ENCODE assay signal across 21 cellular contexts in the genomic region with DNA sequence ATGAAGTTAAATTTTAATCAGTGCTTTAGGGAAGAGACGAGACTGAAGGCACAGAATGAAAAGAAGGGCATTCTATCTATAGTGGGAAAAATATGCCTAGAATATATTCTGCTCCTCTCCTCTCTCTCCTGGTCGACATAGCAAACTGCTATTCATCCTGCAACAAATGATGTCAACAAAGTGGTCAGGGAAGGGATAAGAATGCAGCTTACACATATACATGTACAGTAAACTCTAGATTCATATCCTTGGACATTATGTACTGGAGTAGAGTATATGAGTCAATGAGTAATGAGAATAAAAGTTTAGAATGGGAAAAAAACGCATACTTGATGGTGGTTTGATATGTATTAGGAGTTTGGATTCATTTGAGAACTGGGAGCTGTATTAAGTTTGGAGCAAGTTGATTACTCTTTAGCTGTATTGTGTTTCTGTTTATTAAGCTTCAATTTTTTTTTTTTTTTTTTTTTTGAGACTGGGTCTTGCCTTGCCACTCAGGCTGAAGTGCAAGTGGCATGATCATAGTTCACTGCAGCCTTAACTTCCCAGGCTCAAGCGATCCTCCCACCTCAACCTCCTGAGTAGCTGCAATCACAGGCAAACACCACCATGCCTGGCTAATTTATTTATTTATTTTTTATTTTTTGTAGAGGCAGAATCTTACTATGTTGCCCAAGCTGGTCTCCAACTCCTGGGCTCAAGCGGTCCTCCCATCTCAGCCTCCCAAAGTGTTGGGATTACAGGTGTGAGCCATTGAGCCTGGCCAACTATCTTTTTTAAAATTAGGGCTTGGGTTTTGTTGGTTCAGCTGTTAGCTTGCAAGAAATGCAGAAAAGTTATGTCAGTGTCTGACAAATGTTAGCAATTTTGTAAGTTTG. TPM values are rescaled to one million over a fixed set of nuclear protein-coding genes. Genes with fewer than 3 reads are reported as not detected.
A peak's percentile ranks its signal among the peaks of the same experiment; 100 is the strongest.
DNase-seq lines count a peak whose midpoint lies in the region; ATAC-seq and TF ChIP-seq lines count a peak whose summit lies in the region.
"Had no signal": no experiment of that assay in that cellular context is flagged by ENCODE, and none has a peak within 500 bp of the region (broad histone marks: within the 10 kb centered on the region; RNA-seq: fewer than 3 reads in every experiment).

No MANE protein-coding gene starts in this region.

- no peak overlapping the region for H3K4me3 ChIP-seq in fibroblast of villous mesenchyme (ENCODE audit: low read depth, low read length)
- H3K4me3 ChIP-seq: lung, spleen had no signal

- H3K4me3 Mint-ChIP-seq in CD4-positive, alpha-beta T cell: no peak overlapping the region
- no peak overlapping the region for H3K4me3 Mint-ChIP-seq in T-cell
- H3K4me3 Mint-ChIP-seq: nephron progenitor cell; stimulated activated memory B cell treated with anti-CD40 and anti-IgM and Interleukin-4, amounts not matched to agents 10 μg/mL and 1 μg/mL and 100 μg/mL, for 72 hours; T-helper 1 cell treated with Interleukin-12 subunit alpha and Interleukin-12 subunit beta and Interleukin-4 antibody, amounts not matched to agents 30 μg/mL and 1 μg/mL, for 36 hours; type B pancreatic cell had no signal

- intact Hi-C loops in CD4-positive, alpha-beta T cell (cut with DNase I, micrococcal nuclease): no loop called here

- H3K9me3 Mint-ChIP-seq in CD4-positive, alpha-beta T cell: no peaks in the 10 kb centered on the region
- H3K9me3 Mint-ChIP-seq in T-cell: peaks cover 0 to 6% (median 4%) of the 10 kb centered on the region in 3 donors
- H3K9me3 Mint-ChIP-seq: stimulated activated memory B cell treated with anti-CD40 and anti-IgM and Interleukin-4, amounts not matched to agents 10 μg/mL and 1 μg/mL and 100 μg/mL, for 72 hours; type B pancreatic cell had no signal

- CTCF ChIA-PET in CD4-positive, alpha-beta T cell (lab: Charles Lee): interaction anchor here (0.6 kb wide), 1 partner anchor 13 kb away, joined by 3 read pairs; no protein-coding TSS in a partner anchor
- CTCF ChIA-PET in T-cell (lab: Charles Lee): interaction anchor here (0.6 to 1.5 kb wide), 6 partner anchors 12 to 641 kb away, joined by 3 to 7 read pairs (median 4); no protein-coding TSS in a partner anchor

- no peaks in the 10 kb centered on the region for H3K9me3 ChIP-seq in CD4-positive, alpha-beta T cell (ENCODE audit: control insufficient read depth, low read length)

- peak overlapping the region; percentile 76 for H3K27ac Mint-ChIP-seq in CD4-positive, alpha-beta T cell
- H3K27ac Mint-ChIP-seq in T-cell: peak overlapping the region; percentile 17 to 35
- H3K27ac Mint-ChIP-seq: nephron progenitor cell; T-helper 1 cell treated with Interleukin-12 subunit alpha and Interleukin-12 subunit beta and Interleukin-4 antibody, amounts not matched to agents 30 μg/mL and 1 μg/mL, for 36 hours; type B pancreatic cell had no signal

- no peak for DNase-seq in CD4-positive, alpha-beta T cell
- peak; percentile 51 for DNase-seq in ELR (ENCODE audit: low read depth)
- no peak for DNase-seq in T-cell
- peak; percentile 59 for DNase-seq in fibroblast of villous mesenchyme (ENCODE audit: low read depth)
- no peak for DNase-seq in islet precursor cell
- DNase-seq in NCI-H345 (lab: John Stamatoyannopoulos, UW): no peak
- DNase-seq in SHP77 (lab: John Stamatoyannopoulos, UW): no peak
- DNase-seq in LoVo (ENCODE audit: low spot score): no peak
- DNase-seq: amniotic stem cell, cerebellar nuclear complex, DMS79, GOT3, NCI-H1694 treated with DMSO at 0.1 percent for 48 hours, NCI-H446 treated with DMSO at 0.1 percent for 48 hours, nephron progenitor cell, Right ventricle myocardium superior, spleen had no signal

- H3K27me3 Mint-ChIP-seq in CD4-positive, alpha-beta T cell: no peaks in the 10 kb centered on the region
- no peaks in the 10 kb centered on the region for H3K27me3 Mint-ChIP-seq in T-cell
- H3K27me3 Mint-ChIP-seq: stimulated activated memory B cell treated with anti-CD40 and anti-IgM and Interleukin-4, amounts not matched to agents 10 μg/mL and 1 μg/mL and 100 μg/mL, for 72 hours; type B pancreatic cell had no signal

- no peak for ATAC-seq in CD4-positive, alpha-beta T cell (ENCODE audit: poor library complexity)
- ATAC-seq in T-cell (replicated peaks in 1 of 4): peak in 1 of 4 experiments; percentile 28
- ATAC-seq: stimulated activated memory B cell treated with anti-CD40 and anti-IgM and Interleukin-4, amounts not matched to agents 10 μg/mL and 1 μg/mL and 100 μg/mL, for 72 hours had no signal

- peaks cover 40% of the 10 kb centered on the region for H3K4me1 Mint-ChIP-seq in CD4-positive, alpha-beta T cell (ENCODE audit: low read depth)
- peaks cover 34 to 47% (median 41%) of the 10 kb centered on the region in 3 donors for H3K4me1 Mint-ChIP-seq in T-cell

- TF ChIP-seq CTCF in CD4-positive, alpha-beta T cell (IDR thresholded peaks at IDR 0.05): no peak
- TF ChIP-seq CTCF in fibroblast of villous mesenchyme (IDR thresholded peaks at IDR 0.05; ENCODE audit: insufficient read depth, low read depth, low read length): no peak

- POLR2A ChIA-PET in CD4-positive, alpha-beta T cell (lab: Charles Lee): interaction anchor here (0.6 to 2.6 kb wide), 8 partner anchors 8 to 426 kb away, joined by 3 to 12 read pairs (median 5); a partner anchor contains a TSS
- POLR2A ChIA-PET in T-cell (lab: Charles Lee): interaction anchor here (0.6 to 1.2 kb wide), 11 partner anchors 12 to 737 kb away, joined by 3 to 7 read pairs (median 4); no protein-coding TSS in a partner anchor

- no peaks in the 10 kb centered on the region for H3K27me3 ChIP-seq in CD4-positive, alpha-beta T cell (ENCODE audit: control insufficient read depth, insufficient read depth, low read length)
- H3K27me3 ChIP-seq: spleen had no signal

- no peak overlapping the region for H3K27ac ChIP-seq in CD4-positive, alpha-beta T cell (ENCODE audit: low read depth, low read length)

- peaks cover 92% of the 10 kb centered on the region for H3K36me3 Mint-ChIP-seq in CD4-positive, alpha-beta T cell (ENCODE audit: low read depth)
- peaks cover 72% of the 10 kb centered on the region for H3K36me3 Mint-ChIP-seq in T-cell

RNA-seq across cellular contexts. Expression of a gene that starts 53.8 kb away (rescaled TPM):
- total RNA-seq in CD4-positive, alpha-beta T cell: 10 to 100 TPM; 56.6 to 57.8 TPM
- total RNA-seq in T-cell (100 to 1,000 TPM in 3 of 5 donors, 10 to 100 TPM in 2; 77.6 to 229 (median 152) TPM), fibroblast of villous mesenchyme (116 and 132 TPM in 2 replicates)

Comparison
In these comparisons a context has a peak if more than half of its experiments do, and no peak if none do; other contexts are left out.
1. DNase-seq: peak in ELR (single experiment) and fibroblast of villous mesenchyme (single experiment); none in CD4-positive, alpha-beta T cell (0 of 10), T-cell (0 of 34), islet precursor cell (single experiment), NCI-H345 (single experiment), SHP77 (0 of 2) and LoVo (single experiment).